Comparison of ENCODE assay signal across 8 cellular contexts in genomic region chr15:41928637-41929620, GRCh38. TPM values are rescaled to one million over a fixed set of nuclear protein-coding genes. Genes with fewer than 3 reads are reported as not detected.
DNase-seq lines count a peak whose midpoint lies in the region; ATAC-seq and TF ChIP-seq lines count a peak whose summit lies in the region.

No MANE protein-coding gene starts in this region.

- H3K4me3 ChIP-seq in coronary artery (no peak overlapping the region), spleen (peak overlapping the region in 1 of 8 donors; percentile 8)

- peaks cover 0 to 17% (median 0%) of the 10 kb centered on the region in 6 donors for H3K36me3 ChIP-seq in spleen

- TF ChIP-seq CTCF in coronary artery (IDR thresholded peaks at IDR 0.05) (no peak), spleen (IDR thresholded peaks at IDR 0.05 in 8 of 11, conservative IDR thresholded peaks at IDR 0.05 in 3 of 11) (no peak)

- no peak for TF ChIP-seq POLR2A in spleen (IDR thresholded peaks at IDR 0.05)

- no peaks in the 10 kb centered on the region for H3K9me3 ChIP-seq in spleen

- peaks cover 29 to 98% (median 81%) of the 10 kb centered on the region in 6 donors for H3K4me1 ChIP-seq in spleen

- H3K27me3 ChIP-seq in spleen (replicated peaks in 1 of 7), result no peaks in the 10 kb centered on the region

- ATAC-seq in HG03103 (IDR thresholded peaks at IDR 0.05; ENCODE audit: low read depth, unreplicated experiment) (peak; percentile 65), HG03439 (IDR thresholded peaks at IDR 0.05; ENCODE audit: unreplicated experiment) (no peak)

- DNase-seq in AG20443 (ENCODE audit: low spot score) (peak; percentile 51), GM19238 (ENCODE audit: insufficient read length, low spot score) (peak; percentile 53), coronary artery (ENCODE audit: low spot score) (no peak), spleen (peak; percentile 87), inferior parietal cortex (ENCODE audit: extremely low spot score) (no peak), SW 1271 (lab: John Stamatoyannopoulos, UW) (no peak)

- peak overlapping the region; percentile 65 to 74 for H3K27ac ChIP-seq in coronary artery
- peak overlapping the region in 7 of 8 donors; percentile 47 to 79 (median 74) for H3K27ac ChIP-seq in spleen

- WGBS in spleen, 5 donors, result 44 to 54% (median 51%) methylated on average over 16 of the region's 16 CpGs

- intact Hi-C loops in spleen (cut with DNase I; ENCODE audit: low total_unique reads), result no loop called here

RNA-seq across cellular contexts. Expression of gene SPTBN5, which starts 35.1 kb away (rescaled TPM):
- 1 to 10 TPM in 2 of 7 donors, under 1 TPM in 5; 0.19 to 1.2 (median 0.67) TPM for total RNA-seq in spleen
- 1 to 10 TPM in 2 of 3 donors, under 1 TPM in 1; 0.41 to 2.0 (median 1.6) TPM for polyA plus RNA-seq in spleen

RNA-seq across cellular contexts. Expression of gene EHD4, which starts 43.4 kb away (rescaled TPM):
- 10 to 100 TPM; 20.4 to 33.2 (median 22.1) TPM for total RNA-seq in spleen
- polyA plus RNA-seq in spleen, result 1 to 10 TPM; 5.5 to 9.7 (median 7.7) TPM

Comparison
In these comparisons a context has a peak if more than half of its experiments do, and no peak if none do; other contexts are left out.
1. DNase-seq: peak in AG20443 (single experiment), GM19238 (single experiment) and spleen (single experiment); none in coronary artery (single experiment), inferior parietal cortex (single experiment) and SW 1271 (0 of 2).